ENCODE assay signal across 11 cellular contexts in genomic region chr2:100957971-100958653, GRCh38. TPM values are rescaled to one million over a fixed set of nuclear protein-coding genes. Genes with fewer than 3 reads are reported as not detected.
A peak's percentile ranks its signal among the peaks of the same experiment; 100 is the strongest.
DNase-seq lines count a peak whose midpoint lies in the region; ATAC-seq and TF ChIP-seq lines count a peak whose summit lies in the region.
"Had no signal": no experiment of that assay in that cellular context is flagged by ENCODE, and none has a peak within 500 bp of the region (broad histone marks: within the 10 kb centered on the region; RNA-seq: fewer than 3 reads in every experiment).

No MANE protein-coding gene starts in this region.

- intact Hi-C loops in adrenal gland (cut with DNase I) = no loop called here

- no peaks in the 10 kb centered on the region for H3K36me3 ChIP-seq in adrenal gland (replicated peaks in 1 of 2)
- H3K36me3 ChIP-seq in gastroesophageal sphincter = peaks cover 0 to 4% of the 10 kb centered on the region in 2 donors

- TF ChIP-seq POLR2A in adrenal gland (IDR thresholded peaks at IDR 0.05) = no peak
- no peak for TF ChIP-seq POLR2A in gastroesophageal sphincter (IDR thresholded peaks at IDR 0.05)

- TF ChIP-seq CTCF in adrenal gland (IDR thresholded peaks at IDR 0.05) (no peak), gastroesophageal sphincter (IDR thresholded peaks at IDR 0.05) (no peak), retinal pigment epithelial cell (conservative IDR thresholded peaks at IDR 0.05; ENCODE audit: low read depth, low read length) (peak; percentile 14)

- no peaks in the 10 kb centered on the region for H3K27me3 ChIP-seq in adrenal gland
- H3K27me3 ChIP-seq in gastroesophageal sphincter = no peaks in the 10 kb centered on the region

- WGBS in adrenal gland, 4 donors = 58 to 64% (median 59%) methylated on average over 16 of the region's 16 CpGs
- 34 to 36% methylated on average over 2 to 15 of the region's 16 CpGs for WGBS in gastroesophageal sphincter (ENCODE audit: low coverage in 1 of 2), 2 donors

- no peak for TF ChIP-seq EP300 in gastroesophageal sphincter (IDR thresholded peaks at IDR 0.05)

- H3K9me3 ChIP-seq in adrenal gland (replicated peaks in 1 of 3) (no peaks in the 10 kb centered on the region), gastroesophageal sphincter (no peaks in the 10 kb centered on the region)

- peak; percentile 85 for ATAC-seq in gastroesophageal sphincter

- DNase-seq in EH (ENCODE audit: low read depth) (peak; percentile 98), adrenal gland (peak; percentile 58 to 80 (median 71)), retinal pigment epithelial cell (ENCODE audit: low read depth) (peak; percentile 66), COLO668 (lab: John Stamatoyannopoulos, UW; ENCODE audit: unreplicated experiment) (no peak)
- no peak for DNase-seq in stimulated activated naive CD4-positive, alpha-beta T cell (lab: John Stamatoyannopoulos, UW)
- no peak for DNase-seq in stimulated activated CD4-positive, alpha-beta T cell treated with anti-CD3 and anti-CD28 coated beads, Interleukin-2, amount 100 ng/mL, for 48 hours
- no peak for DNase-seq in stimulated activated naive CD4-positive, alpha-beta T cell treated with Interleukin-2 at 50 U/mL for 16 hours (lab: John Stamatoyannopoulos, UW)
- DNase-seq: KG1; NK-92 treated with Interleukin-12 subunit alpha and Interleukin-12 subunit beta, amount 100 ng/mL, for 24 hours; stimulated activated CD4-positive, alpha-beta T cell treated with anti-CD3 and anti-CD28 coated beads, Interleukin-4, amount 100 ng/mL, for 24 hours had no signal

- H3K4me1 ChIP-seq in adrenal gland (replicated peaks in 1 of 2) = peaks cover 0 to 10% of the 10 kb centered on the region in 2 donors
- H3K4me1 ChIP-seq in gastroesophageal sphincter = peaks cover 0 to 27% (median 10%) of the 10 kb centered on the region in 3 donors

- peak overlapping the region in 2 of 5 donors; percentile 52 to 75 for H3K27ac ChIP-seq in adrenal gland
- H3K27ac ChIP-seq in gastroesophageal sphincter = peak overlapping the region in 3 of 4 donors; percentile 24 to 41 (median 40)

- H3K4me3 ChIP-seq in adrenal gland = no peak overlapping the region
- H3K4me3 ChIP-seq in gastroesophageal sphincter = no peak overlapping the region
- no peak overlapping the region for H3K4me3 ChIP-seq in retinal pigment epithelial cell (ENCODE audit: low read length)

RNA-seq across cellular contexts. Expression of gene RPL31, which starts 44.0 kb away (rescaled TPM):
- total RNA-seq in adrenal gland (1,000 to 10,000 TPM in 3 of 8 donors, 100 to 1,000 TPM in 5; 413 to 1,210 (median 932) TPM), gastroesophageal sphincter (1,000 to 10,000 TPM in 3 of 4 donors, 100 to 1,000 TPM in 1; 715 to 2,331 (median 1,488) TPM)
- 1,000 to 10,000 TPM; 1,104 to 4,491 (median 3,323) TPM for polyA plus RNA-seq in adrenal gland

Comparison
In these comparisons a context has a peak if more than half of its experiments do, and no peak if none do; other contexts are left out.
1. DNase-seq: peak in EH (single experiment), adrenal gland (7 of 7) and retinal pigment epithelial cell (single experiment); none in stimulated activated naive CD4-positive, alpha-beta T cell (0 of 6), stimulated activated CD4-positive, alpha-beta T cell treated with anti-CD3 and anti-CD28 coated beads, Interleukin-2, amount 100 ng/mL, for 48 hours (0 of 2), stimulated activated naive CD4-positive, alpha-beta T cell treated with Interleukin-2 at 50 U/mL for 16 hours (single experiment) and COLO668 (single experiment).